Comparison of ENCODE assay signal across 8 cellular contexts in genomic region chr13:27362064-27362751, GRCh38.
A peak's percentile ranks its signal among the peaks of the same experiment; 100 is the strongest.
DNase-seq lines count a peak whose midpoint lies in the region; ATAC-seq and TF ChIP-seq lines count a peak whose summit lies in the region.

No MANE protein-coding gene starts in this region.

- in situ Hi-C loops in SK-MEL-5 (cut with HindIII; ENCODE audit: low pct_unique_long_range_greater_than_20kb, low sequenced_read_pairs): no loop called here

- no peaks in the 10 kb centered on the region for H3K79me2 ChIP-seq in osteoblast (ENCODE audit: insufficient read depth, low read length)

- CTCF ChIA-PET in activated naive CD4-positive, alpha-beta T cell treated with anti-CD3 and anti-CD28 coated beads for 36 hours (lab: Charles Lee): interaction anchor here (0.6 to 9.0 kb wide), 60 partner anchors 8 to 633 kb away, joined by 3 to 145 read pairs (median 4); partner anchors contain the start of genes GTF3A and RASL11A

- H3K9me3 Mint-ChIP-seq in activated naive CD4-positive, alpha-beta T cell treated with anti-CD3 and anti-CD28 coated beads for 36 hours: no peaks in the 10 kb centered on the region
- H3K9me3 Mint-ChIP-seq in glutamatergic neuron (ENCODE audit: unreplicated experiment): peaks cover 4% of the 10 kb centered on the region

- H3K4me1 ChIP-seq in osteoblast (ENCODE audit: insufficient read depth, low read length) (peaks cover 4% of the 10 kb centered on the region), suprapubic skin (peaks cover 12% of the 10 kb centered on the region)

- intact Hi-C loops in activated naive CD4-positive, alpha-beta T cell treated with anti-CD3 and anti-CD28 coated beads for 36 hours (cut with micrococcal nuclease): loop anchor here (1.0 kb wide), 2 partner anchors 464 to 622 kb away; no protein-coding TSS in a partner anchor

- WGBS in suprapubic skin: 6% methylated on average over 31 of the region's 36 CpGs

- TF ChIP-seq EP300 in suprapubic skin (IDR thresholded peaks at IDR 0.05): no peak

- H3K27me3 Mint-ChIP-seq in activated naive CD4-positive, alpha-beta T cell treated with anti-CD3 and anti-CD28 coated beads for 36 hours (ENCODE audit: low read depth): peaks cover 17% of the 10 kb centered on the region
- peaks cover 2% of the 10 kb centered on the region for H3K27me3 Mint-ChIP-seq in glutamatergic neuron (ENCODE audit: unreplicated experiment)

- H2AFZ ChIP-seq in osteoblast (ENCODE audit: low read length): peak overlapping the region; percentile 87

- no peaks in the 10 kb centered on the region for H3K9me3 ChIP-seq in osteoblast (ENCODE audit: low read depth, low read length)
- no peaks in the 10 kb centered on the region for H3K9me3 ChIP-seq in suprapubic skin

- DNase-seq in DMS53 (lab: John Stamatoyannopoulos, UW) (peak; percentile 96), Kasumi-1 (lab: John Stamatoyannopoulos, UW) (peak; percentile 28 to 30), SK-MEL-5 (ENCODE audit: low read depth, low spot score) (peak; percentile 84), glutamatergic neuron (peak; percentile 94), osteoblast (ENCODE audit: insufficient read length, low spot score, missing footprints) (peak; percentile 96), suprapubic skin (ENCODE audit: low spot score in 2 of 2) (peak; percentile 86 to 90)
- DNase-seq in activated naive CD4-positive, alpha-beta T cell treated with anti-CD3 and anti-CD28 coated beads for 36 hours: peak; percentile 85

- TF ChIP-seq CTCF in glutamatergic neuron (IDR thresholded peaks at IDR 0.05; ENCODE audit: partially characterized antibody, unreplicated experiment) (peak; percentile 88), osteoblast (IDR thresholded peaks at IDR 0.05; ENCODE audit: extremely low read depth, low read depth, low read length) (peak; percentile 94), suprapubic skin (IDR thresholded peaks at IDR 0.05) (peak; percentile 71 to 90)

- H3K27ac Mint-ChIP-seq in activated naive CD4-positive, alpha-beta T cell treated with anti-CD3 and anti-CD28 coated beads for 36 hours: no peak overlapping the region
- H3K27ac Mint-ChIP-seq in glutamatergic neuron (ENCODE audit: unreplicated experiment): no peak overlapping the region

- H4K20me1 ChIP-seq in osteoblast (ENCODE audit: insufficient read depth, low read length): no peaks in the 10 kb centered on the region

- no peaks in the 10 kb centered on the region for H3K36me3 Mint-ChIP-seq in activated naive CD4-positive, alpha-beta T cell treated with anti-CD3 and anti-CD28 coated beads for 36 hours (ENCODE audit: low read depth)
- no peaks in the 10 kb centered on the region for H3K36me3 Mint-ChIP-seq in glutamatergic neuron (ENCODE audit: unreplicated experiment)

- peak; percentile 73 for ATAC-seq in GM21526 (IDR thresholded peaks at IDR 0.05; ENCODE audit: low FRiP score, unreplicated experiment)

- H3K4me1 Mint-ChIP-seq in activated naive CD4-positive, alpha-beta T cell treated with anti-CD3 and anti-CD28 coated beads for 36 hours (ENCODE audit: low read depth): no peaks in the 10 kb centered on the region
- peaks cover 5% of the 10 kb centered on the region for H3K4me1 Mint-ChIP-seq in glutamatergic neuron (ENCODE audit: low read depth, unreplicated experiment)

- H3K4me3 ChIP-seq in osteoblast (ENCODE audit: insufficient read depth, low read length) (peak overlapping the region; percentile 69), suprapubic skin (peak overlapping the region; percentile 45)

- H3K27me3 ChIP-seq in osteoblast (ENCODE audit: insufficient read depth, low read length): peaks cover 21% of the 10 kb centered on the region
- peaks cover 19% of the 10 kb centered on the region for H3K27me3 ChIP-seq in suprapubic skin

- H3K4me2 ChIP-seq in osteoblast (ENCODE audit: insufficient read depth, low read length): peak overlapping the region; percentile 91

- H3K27ac ChIP-seq in osteoblast (ENCODE audit: low read depth, low read length) (no peak overlapping the region), suprapubic skin (no peak overlapping the region)

- no peak overlapping the region for H3K4me3 Mint-ChIP-seq in activated naive CD4-positive, alpha-beta T cell treated with anti-CD3 and anti-CD28 coated beads for 36 hours
- H3K4me3 Mint-ChIP-seq in glutamatergic neuron (ENCODE audit: unreplicated experiment): peak overlapping the region; percentile 85

- H3K36me3 ChIP-seq in osteoblast (ENCODE audit: insufficient read depth, low read length) (no peaks in the 10 kb centered on the region), suprapubic skin (no peaks in the 10 kb centered on the region)

- no peak for TF ChIP-seq POLR2A in suprapubic skin (IDR thresholded peaks at IDR 0.05)

Comparison
In these comparisons a context has a peak if more than half of its experiments do, and no peak if none do; other contexts are left out.
1. DNase-seq: peak in every context shown above with its lines; median percentile 96 in DMS53; 96 in osteoblast; 94 in glutamatergic neuron; 88 in suprapubic skin; 85 in activated naive CD4-positive, alpha-beta T cell treated with anti-CD3 and anti-CD28 coated beads for 36 hours; 84 in SK-MEL-5; 29 in Kasumi-1.